ENCODE assay signal across 1 cellular context in genomic region chr2:196729418-196729817, GRCh38.
TF ChIP-seq lines count a peak whose summit lies in the region.

No MANE protein-coding gene starts in this region.

TF ChIP-seq in HepG2, 621 proteins besides CTCF, POLR2A, EP300 and RAD21 (continued from another document and continues in another):
- 0 out of 2 replicates have a peak, but pooled peaks have one; percentile 57 for TF ChIP-seq ZNF280D (CRISPR knock-in tag; IDR thresholded peaks at IDR 0.05)
- no peak for TF ChIP-seq ZHX1 (CRISPR knock-in tag; IDR thresholded peaks at IDR 0.05; ENCODE audit: low read depth)
- no peak for TF ChIP-seq GZF1 (CRISPR knock-in tag; IDR thresholded peaks at IDR 0.05)
- peak; percentile 76; the same call in 1 of the 2 replicates for TF ChIP-seq ERF (CRISPR knock-in tag; IDR thresholded peaks at IDR 0.05)
- peak; percentile 70; the same call in 1 of the 2 replicates for TF ChIP-seq ETV5 (CRISPR knock-in tag; IDR thresholded peaks at IDR 0.05; ENCODE audit: borderline replicate concordance)
- TF ChIP-seq, protein P1, sequence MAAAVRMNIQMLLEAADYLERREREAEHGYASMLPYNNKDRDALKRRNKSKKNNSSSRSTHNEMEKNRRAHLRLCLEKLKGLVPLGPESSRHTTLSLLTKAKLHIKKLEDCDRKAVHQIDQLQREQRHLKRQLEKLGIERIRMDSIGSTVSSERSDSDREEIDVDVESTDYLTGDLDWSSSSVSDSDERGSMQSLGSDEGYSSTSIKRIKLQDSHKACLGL (CRISPR knock-in tag; IDR thresholded peaks at IDR 0.05), result no peak
- TF ChIP-seq POLR2AphosphoS5 (IDR thresholded peaks at IDR 0.05; ENCODE audit: low read depth, low read length), result no peak
- no peak for TF ChIP-seq NONO (IDR thresholded peaks at IDR 0.05)
- TF ChIP-seq NONO (CRISPR knock-in tag; conservative IDR thresholded peaks at IDR 0.05), result no peak
- TF ChIP-seq KLF13 (CRISPR knock-in tag; IDR thresholded peaks at IDR 0.05), result no peak
- TF ChIP-seq SIX1 (CRISPR knock-in tag; IDR thresholded peaks at IDR 0.05; ENCODE audit: borderline replicate concordance), result peak; percentile 63; the same call in 1 of the 2 replicates
- TF ChIP-seq, protein P2, sequence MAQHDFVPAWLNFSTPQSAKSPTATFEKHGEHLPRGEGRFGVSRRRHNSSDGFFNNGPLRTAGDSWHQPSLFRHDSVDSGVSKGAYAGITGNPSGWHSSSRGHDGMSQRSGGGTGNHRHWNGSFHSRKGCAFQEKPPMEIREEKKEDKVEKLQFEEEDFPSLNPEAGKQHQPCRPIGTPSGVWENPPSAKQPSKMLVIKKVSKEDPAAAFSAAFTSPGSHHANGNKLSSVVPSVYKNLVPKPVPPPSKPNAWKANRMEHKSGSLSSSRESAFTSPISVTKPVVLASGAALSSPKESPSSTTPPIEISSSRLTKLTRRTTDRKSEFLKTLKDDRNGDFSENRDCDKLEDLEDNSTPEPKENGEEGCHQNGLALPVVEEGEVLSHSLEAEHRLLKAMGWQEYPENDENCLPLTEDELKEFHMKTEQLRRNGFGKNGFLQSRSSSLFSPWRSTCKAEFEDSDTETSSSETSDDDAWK (CRISPR knock-in tag; IDR thresholded peaks at IDR 0.05), result no peak
- TF ChIP-seq POGK (CRISPR knock-in tag; conservative IDR thresholded peaks at IDR 0.05), result no peak
- TF ChIP-seq, protein P3, sequence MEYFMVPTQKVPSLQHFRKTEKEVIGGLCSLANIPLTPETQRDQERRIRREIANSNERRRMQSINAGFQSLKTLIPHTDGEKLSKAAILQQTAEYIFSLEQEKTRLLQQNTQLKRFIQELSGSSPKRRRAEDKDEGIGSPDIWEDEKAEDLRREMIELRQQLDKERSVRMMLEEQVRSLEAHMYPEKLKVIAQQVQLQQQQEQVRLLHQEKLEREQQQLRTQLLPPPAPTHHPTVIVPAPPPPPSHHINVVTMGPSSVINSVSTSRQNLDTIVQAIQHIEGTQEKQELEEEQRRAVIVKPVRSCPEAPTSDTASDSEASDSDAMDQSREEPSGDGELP (IDR thresholded peaks at IDR 0.05; ENCODE audit: borderline replicate concordance, low read depth), result 0 out of 2 replicates have a peak, but pooled peaks have one; percentile 19
- peak; percentile 68 for TF ChIP-seq ASH2L (IDR thresholded peaks at IDR 0.05; ENCODE audit: insufficient read length, low read depth, low read length)
- peak; percentile 76; the same call in 1 of the 2 replicates for TF ChIP-seq MIER3 (CRISPR knock-in tag; IDR thresholded peaks at IDR 0.05; ENCODE audit: borderline replicate concordance)
- TF ChIP-seq DNMT1 (CRISPR knock-in tag; IDR thresholded peaks at IDR 0.05), result no peak
- peak; percentile 80 for TF ChIP-seq KAT8 (CRISPR knock-in tag; IDR thresholded peaks at IDR 0.05)
- TF ChIP-seq DMTF1 (CRISPR knock-in tag; IDR thresholded peaks at IDR 0.05), result no peak
- no peak for TF ChIP-seq GABPA (IDR thresholded peaks at IDR 0.05; ENCODE audit: low read depth, low read length)
- peak; percentile 62; the same call in 1 of the 2 replicates for TF ChIP-seq GABPA (CRISPR knock-in tag; IDR thresholded peaks at IDR 0.05; ENCODE audit: low read depth)
- TF ChIP-seq, protein P4, sequence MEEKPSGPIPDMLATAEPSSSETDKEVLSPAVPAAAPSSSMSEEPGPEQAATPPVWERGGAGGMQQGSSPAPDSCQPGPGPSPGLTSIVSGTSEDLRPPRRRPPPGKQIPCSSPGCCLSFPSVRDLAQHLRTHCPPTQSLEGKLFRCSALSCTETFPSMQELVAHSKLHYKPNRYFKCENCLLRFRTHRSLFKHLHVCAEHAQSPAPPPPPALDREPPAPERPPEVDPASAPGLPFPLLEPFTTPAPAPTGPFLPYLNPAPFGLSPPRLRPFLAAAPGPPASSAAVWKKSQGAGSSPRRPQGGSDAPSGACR (CRISPR knock-in tag; IDR thresholded peaks at IDR 0.05), result no peak
- TF ChIP-seq FOXO1 (CRISPR knock-in tag; IDR thresholded peaks at IDR 0.05), result peak; percentile 82; the same call in 1 of the 2 replicates
- peak; percentile 48; the same call in 1 of the 2 replicates for TF ChIP-seq SALL1 (CRISPR knock-in tag; IDR thresholded peaks at IDR 0.05)
- TF ChIP-seq ETV6 (CRISPR knock-in tag; conservative IDR thresholded peaks at IDR 0.05), result no peak
- no peak for TF ChIP-seq SMAD9 (CRISPR knock-in tag; IDR thresholded peaks at IDR 0.05)
- peak; percentile 62; the same call in 1 of the 2 replicates for TF ChIP-seq NCOA2 (CRISPR knock-in tag; IDR thresholded peaks at IDR 0.05)
- TF ChIP-seq TEAD3 (CRISPR knock-in tag; optimal IDR thresholded peaks at IDR 0.05; ENCODE audit: borderline replicate concordance), result peak; percentile 98
- TF ChIP-seq, protein P5, sequence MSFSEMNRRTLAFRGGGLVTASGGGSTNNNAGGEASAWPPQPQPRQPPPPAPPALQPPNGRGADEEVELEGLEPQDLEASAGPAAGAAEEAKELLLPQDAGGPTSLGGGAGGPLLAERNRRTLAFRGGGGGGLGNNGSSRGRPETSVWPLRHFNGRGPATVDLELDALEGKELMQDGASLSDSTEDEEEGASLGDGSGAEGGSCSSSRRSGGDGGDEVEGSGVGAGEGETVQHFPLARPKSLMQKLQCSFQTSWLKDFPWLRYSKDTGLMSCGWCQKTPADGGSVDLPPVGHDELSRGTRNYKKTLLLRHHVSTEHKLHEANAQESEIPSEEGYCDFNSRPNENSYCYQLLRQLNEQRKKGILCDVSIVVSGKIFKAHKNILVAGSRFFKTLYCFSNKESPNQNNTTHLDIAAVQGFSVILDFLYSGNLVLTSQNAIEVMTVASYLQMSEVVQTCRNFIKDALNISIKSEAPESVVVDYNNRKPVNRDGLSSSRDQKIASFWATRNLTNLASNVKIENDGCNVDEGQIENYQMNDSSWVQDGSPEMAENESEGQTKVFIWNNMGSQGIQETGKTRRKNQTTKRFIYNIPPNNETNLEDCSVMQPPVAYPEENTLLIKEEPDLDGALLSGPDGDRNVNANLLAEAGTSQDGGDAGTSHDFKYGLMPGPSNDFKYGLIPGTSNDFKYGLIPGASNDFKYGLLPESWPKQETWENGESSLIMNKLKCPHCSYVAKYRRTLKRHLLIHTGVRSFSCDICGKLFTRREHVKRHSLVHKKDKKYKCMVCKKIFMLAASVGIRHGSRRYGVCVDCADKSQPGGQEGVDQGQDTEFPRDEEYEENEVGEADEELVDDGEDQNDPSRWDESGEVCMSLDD (CRISPR knock-in tag; IDR thresholded peaks at IDR 0.05; ENCODE audit: borderline replicate concordance), result no peak
- peak; percentile 39; the same call in 1 of the 2 replicates for TF ChIP-seq MIXL1 (CRISPR knock-in tag; IDR thresholded peaks at IDR 0.05)
- TF ChIP-seq PRDM15 (CRISPR knock-in tag; IDR thresholded peaks at IDR 0.05), result no peak
- TF ChIP-seq TEAD2 (CRISPR knock-in tag; IDR thresholded peaks at IDR 0.05), result no peak
- no peak for TF ChIP-seq ZNF34 (CRISPR knock-in tag; IDR thresholded peaks at IDR 0.05; ENCODE audit: borderline replicate concordance)
- TF ChIP-seq ZNF710 (CRISPR knock-in tag; IDR thresholded peaks at IDR 0.05; ENCODE audit: borderline replicate concordance), result peak; percentile 79; the same call in 1 of the 2 replicates
